1 cellular context compared by ENCODE assay signal in the genomic region with DNA sequence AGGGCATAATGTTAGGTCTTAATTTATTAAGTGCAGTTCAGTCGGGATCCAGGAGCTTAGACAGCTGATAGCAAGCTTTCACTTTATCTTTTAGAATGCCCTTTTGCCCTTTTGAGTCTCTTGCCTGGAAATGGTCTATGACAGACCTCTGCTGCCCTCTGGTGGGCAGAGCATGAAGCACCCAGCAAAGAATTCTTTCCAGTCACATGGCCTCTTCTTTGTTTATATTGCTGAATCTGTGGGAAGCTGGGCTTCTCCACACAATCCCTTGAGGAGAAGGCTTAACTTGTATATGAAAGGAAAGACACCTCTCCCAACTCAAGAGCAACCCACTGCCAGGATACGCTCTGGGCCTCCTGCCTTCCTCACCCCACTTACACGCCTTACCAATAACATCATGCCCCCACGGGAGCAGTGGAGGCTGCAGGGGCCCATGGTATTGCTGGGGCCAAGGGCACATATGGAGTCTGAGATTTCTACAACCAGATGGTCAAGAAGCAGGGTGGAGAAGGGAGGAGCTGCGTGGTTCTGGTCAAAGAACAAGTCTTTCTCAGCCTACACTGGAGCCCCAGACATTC.
A peak's percentile ranks its signal among the peaks of the same experiment; 100 is the strongest.
TF ChIP-seq lines count a peak whose summit lies in the region.

No MANE protein-coding gene starts in this region.

TF ChIP-seq in HepG2, 621 proteins besides CTCF, POLR2A, EP300 and RAD21 (continued from another document and continues in another):
- TF ChIP-seq, protein P1, sequence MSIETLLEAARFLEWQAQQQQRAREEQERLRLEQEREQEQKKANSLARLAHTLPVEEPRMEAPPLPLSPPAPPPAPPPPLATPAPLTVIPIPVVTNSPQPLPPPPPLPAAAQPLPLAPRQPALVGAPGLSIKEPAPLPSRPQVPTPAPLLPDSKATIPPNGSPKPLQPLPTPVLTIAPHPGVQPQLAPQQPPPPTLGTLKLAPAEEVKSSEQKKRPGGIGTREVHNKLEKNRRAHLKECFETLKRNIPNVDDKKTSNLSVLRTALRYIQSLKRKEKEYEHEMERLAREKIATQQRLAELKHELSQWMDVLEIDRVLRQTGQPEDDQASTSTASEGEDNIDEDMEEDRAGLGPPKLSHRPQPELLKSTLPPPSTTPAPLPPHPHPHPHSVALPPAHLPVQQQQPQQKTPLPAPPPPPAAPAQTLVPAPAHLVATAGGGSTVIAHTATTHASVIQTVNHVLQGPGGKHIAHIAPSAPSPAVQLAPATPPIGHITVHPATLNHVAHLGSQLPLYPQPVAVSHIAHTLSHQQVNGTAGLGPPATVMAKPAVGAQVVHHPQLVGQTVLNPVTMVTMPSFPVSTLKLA (IDR thresholded peaks at IDR 0.05): peak; percentile 6; the same call in 1 of the 2 replicates
- TF ChIP-seq RBAK (CRISPR knock-in tag; IDR thresholded peaks at IDR 0.05) (no peak), PAX8 (CRISPR knock-in tag; IDR thresholded peaks at IDR 0.05; ENCODE audit: borderline replicate concordance) (no peak), ZNF282 (IDR thresholded peaks at IDR 0.05; ENCODE audit: partially characterized antibody) (no peak), SMARCC2 (IDR thresholded peaks at IDR 0.05) (no peak), TERF1 (CRISPR knock-in tag; IDR thresholded peaks at IDR 0.05) (no peak), ZKSCAN8 (CRISPR knock-in tag; IDR thresholded peaks at IDR 0.05; ENCODE audit: borderline replicate concordance) (peak; percentile 58; the same call in 1 of the 2 replicates), SAP130 (CRISPR knock-in tag; IDR thresholded peaks at IDR 0.05; ENCODE audit: low read depth) (peak; percentile 61), ZSCAN31 (CRISPR knock-in tag; IDR thresholded peaks at IDR 0.05; ENCODE audit: low read depth) (no peak), HES4 (CRISPR knock-in tag; IDR thresholded peaks at IDR 0.05; ENCODE audit: borderline replicate concordance) (no peak), ZNF607 (CRISPR knock-in tag; IDR thresholded peaks at IDR 0.05; ENCODE audit: borderline replicate concordance) (no peak), ZNF10 (CRISPR knock-in tag; IDR thresholded peaks at IDR 0.05; ENCODE audit: borderline replicate concordance, low read depth) (no peak), SATB2 (CRISPR knock-in tag; IDR thresholded peaks at IDR 0.05) (no peak), ZNF138 (CRISPR knock-in tag; IDR thresholded peaks at IDR 0.05; ENCODE audit: low read depth) (no peak), ZFP41 (CRISPR knock-in tag; IDR thresholded peaks at IDR 0.05; ENCODE audit: borderline replicate concordance) (0 out of 2 replicates have a peak, but pooled peaks have one; percentile 32), MED1 (CRISPR knock-in tag; IDR thresholded peaks at IDR 0.05) (peak; percentile 23; the same call in 1 of the 2 replicates), HOXA3 (CRISPR knock-in tag; IDR thresholded peaks at IDR 0.05) (peak; percentile 25; the same call in 1 of the 2 replicates), HNF4A (CRISPR knock-in tag; IDR thresholded peaks at IDR 0.05) (peak; percentile 79), FOXC1 (CRISPR knock-in tag; IDR thresholded peaks at IDR 0.05; ENCODE audit: borderline replicate concordance) (peak; percentile 75; the same call in 1 of the 2 replicates), NFATC3 (CRISPR knock-in tag; IDR thresholded peaks at IDR 0.05) (no peak), ZNF296 (CRISPR knock-in tag; conservative IDR thresholded peaks at IDR 0.05) (no peak), ZNF225 (CRISPR knock-in tag; IDR thresholded peaks at IDR 0.05) (no peak; the same call in 1 of the 2 replicates), BCL6 (CRISPR knock-in tag; IDR thresholded peaks at IDR 0.05) (peak; percentile 56; the same call in 1 of the 2 replicates), THYN1 (CRISPR knock-in tag; IDR thresholded peaks at IDR 0.05; ENCODE audit: borderline replicate concordance, low read depth) (no peak), ZNF616 (CRISPR knock-in tag; IDR thresholded peaks at IDR 0.05; ENCODE audit: low read depth) (no peak), TRIM24 (CRISPR knock-in tag; IDR thresholded peaks at IDR 0.05) (no peak), GFI1 (CRISPR knock-in tag; IDR thresholded peaks at IDR 0.05; ENCODE audit: borderline replicate concordance) (no peak), MIER3 (CRISPR knock-in tag; IDR thresholded peaks at IDR 0.05; ENCODE audit: borderline replicate concordance) (0 out of 2 replicates have a peak, but pooled peaks have one; percentile 79), CREB1 (IDR thresholded peaks at IDR 0.05) (no peak), CREB1 (CRISPR knock-in tag; IDR thresholded peaks at IDR 0.05) (no peak), ZGPAT (CRISPR knock-in tag; IDR thresholded peaks at IDR 0.05) (peak; percentile 71; the same call in 1 of the 2 replicates), HCFC1 (IDR thresholded peaks at IDR 0.05; ENCODE audit: low read depth, low read length) (no peak), MAZ (IDR thresholded peaks at IDR 0.05; ENCODE audit: borderline replicate concordance, low read depth, low read length) (no peak), MAZ (CRISPR knock-in tag; IDR thresholded peaks at IDR 0.05; ENCODE audit: low read depth) (0 out of 2 replicates have a peak, but pooled peaks have one; percentile 28), ZNF577 (CRISPR knock-in tag; IDR thresholded peaks at IDR 0.05; ENCODE audit: borderline replicate concordance, low read depth) (no peak), ZNF276 (CRISPR knock-in tag; IDR thresholded peaks at IDR 0.05; ENCODE audit: low read depth) (no peak), ZNF605 (CRISPR knock-in tag; IDR thresholded peaks at IDR 0.05) (no peak), AKAP8 (CRISPR knock-in tag; IDR thresholded peaks at IDR 0.05) (no peak), THAP11 (CRISPR knock-in tag; IDR thresholded peaks at IDR 0.05) (no peak; the same call in 1 of the 2 replicates), MATR3 (CRISPR knock-in tag; IDR thresholded peaks at IDR 0.05) (no peak), HMG20A (CRISPR knock-in tag; IDR thresholded peaks at IDR 0.05; ENCODE audit: borderline replicate concordance) (peak; percentile 43; the same call in 1 of the 2 replicates), FOXK1 (CRISPR knock-in tag; IDR thresholded peaks at IDR 0.05; ENCODE audit: borderline replicate concordance, low read depth) (peak; percentile 94; the same call in 1 of the 2 replicates), ELF4 (CRISPR knock-in tag; IDR thresholded peaks at IDR 0.05; ENCODE audit: borderline replicate concordance) (no peak), ZBTB37 (CRISPR knock-in tag; IDR thresholded peaks at IDR 0.05) (no peak)
- TF ChIP-seq, protein P2, sequence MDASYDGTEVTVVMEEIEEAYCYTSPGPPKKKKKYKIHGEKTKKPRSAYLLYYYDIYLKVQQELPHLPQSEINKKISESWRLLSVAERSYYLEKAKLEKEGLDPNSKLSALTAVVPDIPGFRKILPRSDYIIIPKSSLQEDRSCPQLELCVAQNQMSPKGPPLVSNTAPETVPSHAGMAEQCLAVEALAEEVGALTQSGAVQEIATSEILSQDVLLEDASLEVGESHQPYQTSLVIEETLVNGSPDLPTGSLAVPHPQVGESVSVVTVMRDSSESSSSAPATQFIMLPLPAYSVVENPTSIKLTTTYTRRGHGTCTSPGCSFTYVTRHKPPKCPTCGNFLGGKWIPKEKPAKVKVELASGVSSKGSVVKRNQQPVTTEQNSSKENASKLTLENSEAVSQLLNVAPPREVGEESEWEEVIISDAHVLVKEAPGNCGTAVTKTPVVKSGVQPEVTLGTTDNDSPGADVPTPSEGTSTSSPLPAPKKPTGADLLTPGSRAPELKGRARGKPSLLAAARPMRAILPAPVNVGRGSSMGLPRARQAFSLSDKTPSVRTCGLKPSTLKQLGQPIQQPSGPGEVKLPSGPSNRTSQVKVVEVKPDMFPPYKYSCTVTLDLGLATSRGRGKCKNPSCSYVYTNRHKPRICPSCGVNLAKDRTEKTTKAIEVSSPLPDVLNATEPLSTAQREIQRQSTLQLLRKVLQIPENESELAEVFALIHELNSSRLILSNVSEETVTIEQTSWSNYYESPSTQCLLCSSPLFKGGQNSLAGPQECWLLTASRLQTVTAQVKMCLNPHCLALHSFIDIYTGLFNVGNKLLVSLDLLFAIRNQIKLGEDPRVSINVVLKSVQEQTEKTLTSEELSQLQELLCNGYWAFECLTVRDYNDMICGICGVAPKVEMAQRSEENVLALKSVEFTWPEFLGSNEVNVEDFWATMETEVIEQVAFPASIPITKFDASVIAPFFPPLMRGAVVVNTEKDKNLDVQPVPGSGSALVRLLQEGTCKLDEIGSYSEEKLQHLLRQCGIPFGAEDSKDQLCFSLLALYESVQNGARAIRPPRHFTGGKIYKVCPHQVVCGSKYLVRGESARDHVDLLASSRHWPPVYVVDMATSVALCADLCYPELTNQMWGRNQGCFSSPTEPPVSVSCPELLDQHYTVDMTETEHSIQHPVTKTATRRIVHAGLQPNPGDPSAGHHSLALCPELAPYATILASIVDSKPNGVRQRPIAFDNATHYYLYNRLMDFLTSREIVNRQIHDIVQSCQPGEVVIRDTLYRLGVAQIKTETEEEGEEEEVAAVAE (CRISPR knock-in tag; IDR thresholded peaks at IDR 0.05; ENCODE audit: borderline replicate concordance): peak; percentile 72; the same call in 1 of the 2 replicates
- TF ChIP-seq, protein P3, sequence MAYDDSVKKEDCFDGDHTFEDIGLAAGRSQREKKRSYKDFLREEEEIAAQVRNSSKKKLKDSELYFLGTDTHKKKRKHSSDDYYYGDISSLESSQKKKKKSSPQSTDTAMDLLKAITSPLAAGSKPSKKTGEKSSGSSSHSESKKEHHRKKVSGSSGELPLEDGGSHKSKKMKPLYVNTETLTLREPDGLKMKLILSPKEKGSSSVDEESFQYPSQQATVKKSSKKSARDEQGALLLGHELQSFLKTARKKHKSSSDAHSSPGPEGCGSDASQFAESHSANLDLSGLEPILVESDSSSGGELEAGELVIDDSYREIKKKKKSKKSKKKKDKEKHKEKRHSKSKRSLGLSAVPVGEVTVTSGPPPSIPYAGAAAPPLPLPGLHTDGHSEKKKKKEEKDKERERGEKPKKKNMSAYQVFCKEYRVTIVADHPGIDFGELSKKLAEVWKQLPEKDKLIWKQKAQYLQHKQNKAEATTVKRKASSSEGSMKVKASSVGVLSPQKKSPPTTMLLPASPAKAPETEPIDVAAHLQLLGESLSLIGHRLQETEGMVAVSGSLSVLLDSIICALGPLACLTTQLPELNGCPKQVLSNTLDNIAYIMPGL (CRISPR knock-in tag; IDR thresholded peaks at IDR 0.05; ENCODE audit: borderline replicate concordance in 1 of 2, low read depth in 1 of 2): peak; percentile 57 to 86; a peak in 2 of 4 replicates
- TF ChIP-seq, protein P4, sequence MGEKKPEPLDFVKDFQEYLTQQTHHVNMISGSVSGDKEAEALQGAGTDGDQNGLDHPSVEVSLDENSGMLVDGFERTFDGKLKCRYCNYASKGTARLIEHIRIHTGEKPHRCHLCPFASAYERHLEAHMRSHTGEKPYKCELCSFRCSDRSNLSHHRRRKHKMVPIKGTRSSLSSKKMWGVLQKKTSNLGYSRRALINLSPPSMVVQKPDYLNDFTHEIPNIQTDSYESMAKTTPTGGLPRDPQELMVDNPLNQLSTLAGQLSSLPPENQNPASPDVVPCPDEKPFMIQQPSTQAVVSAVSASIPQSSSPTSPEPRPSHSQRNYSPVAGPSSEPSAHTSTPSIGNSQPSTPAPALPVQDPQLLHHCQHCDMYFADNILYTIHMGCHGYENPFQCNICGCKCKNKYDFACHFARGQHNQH (CRISPR knock-in tag; IDR thresholded peaks at IDR 0.05): peak; percentile 66; the same call in 1 of the 2 replicates
